In genomic region chr19:19531951-19532805, GRCh38 we compare ENCODE assay signal across 1 cellular context.
A peak's percentile ranks its signal among the peaks of the same experiment; 100 is the strongest.
TF ChIP-seq lines count a peak whose summit lies in the region.

No MANE protein-coding gene starts in this region.

TF ChIP-seq in K562, 482 proteins besides CTCF, POLR2A, EP300 and RAD21 (continued from another document and continues in another):
- TF ChIP-seq, protein P1, sequence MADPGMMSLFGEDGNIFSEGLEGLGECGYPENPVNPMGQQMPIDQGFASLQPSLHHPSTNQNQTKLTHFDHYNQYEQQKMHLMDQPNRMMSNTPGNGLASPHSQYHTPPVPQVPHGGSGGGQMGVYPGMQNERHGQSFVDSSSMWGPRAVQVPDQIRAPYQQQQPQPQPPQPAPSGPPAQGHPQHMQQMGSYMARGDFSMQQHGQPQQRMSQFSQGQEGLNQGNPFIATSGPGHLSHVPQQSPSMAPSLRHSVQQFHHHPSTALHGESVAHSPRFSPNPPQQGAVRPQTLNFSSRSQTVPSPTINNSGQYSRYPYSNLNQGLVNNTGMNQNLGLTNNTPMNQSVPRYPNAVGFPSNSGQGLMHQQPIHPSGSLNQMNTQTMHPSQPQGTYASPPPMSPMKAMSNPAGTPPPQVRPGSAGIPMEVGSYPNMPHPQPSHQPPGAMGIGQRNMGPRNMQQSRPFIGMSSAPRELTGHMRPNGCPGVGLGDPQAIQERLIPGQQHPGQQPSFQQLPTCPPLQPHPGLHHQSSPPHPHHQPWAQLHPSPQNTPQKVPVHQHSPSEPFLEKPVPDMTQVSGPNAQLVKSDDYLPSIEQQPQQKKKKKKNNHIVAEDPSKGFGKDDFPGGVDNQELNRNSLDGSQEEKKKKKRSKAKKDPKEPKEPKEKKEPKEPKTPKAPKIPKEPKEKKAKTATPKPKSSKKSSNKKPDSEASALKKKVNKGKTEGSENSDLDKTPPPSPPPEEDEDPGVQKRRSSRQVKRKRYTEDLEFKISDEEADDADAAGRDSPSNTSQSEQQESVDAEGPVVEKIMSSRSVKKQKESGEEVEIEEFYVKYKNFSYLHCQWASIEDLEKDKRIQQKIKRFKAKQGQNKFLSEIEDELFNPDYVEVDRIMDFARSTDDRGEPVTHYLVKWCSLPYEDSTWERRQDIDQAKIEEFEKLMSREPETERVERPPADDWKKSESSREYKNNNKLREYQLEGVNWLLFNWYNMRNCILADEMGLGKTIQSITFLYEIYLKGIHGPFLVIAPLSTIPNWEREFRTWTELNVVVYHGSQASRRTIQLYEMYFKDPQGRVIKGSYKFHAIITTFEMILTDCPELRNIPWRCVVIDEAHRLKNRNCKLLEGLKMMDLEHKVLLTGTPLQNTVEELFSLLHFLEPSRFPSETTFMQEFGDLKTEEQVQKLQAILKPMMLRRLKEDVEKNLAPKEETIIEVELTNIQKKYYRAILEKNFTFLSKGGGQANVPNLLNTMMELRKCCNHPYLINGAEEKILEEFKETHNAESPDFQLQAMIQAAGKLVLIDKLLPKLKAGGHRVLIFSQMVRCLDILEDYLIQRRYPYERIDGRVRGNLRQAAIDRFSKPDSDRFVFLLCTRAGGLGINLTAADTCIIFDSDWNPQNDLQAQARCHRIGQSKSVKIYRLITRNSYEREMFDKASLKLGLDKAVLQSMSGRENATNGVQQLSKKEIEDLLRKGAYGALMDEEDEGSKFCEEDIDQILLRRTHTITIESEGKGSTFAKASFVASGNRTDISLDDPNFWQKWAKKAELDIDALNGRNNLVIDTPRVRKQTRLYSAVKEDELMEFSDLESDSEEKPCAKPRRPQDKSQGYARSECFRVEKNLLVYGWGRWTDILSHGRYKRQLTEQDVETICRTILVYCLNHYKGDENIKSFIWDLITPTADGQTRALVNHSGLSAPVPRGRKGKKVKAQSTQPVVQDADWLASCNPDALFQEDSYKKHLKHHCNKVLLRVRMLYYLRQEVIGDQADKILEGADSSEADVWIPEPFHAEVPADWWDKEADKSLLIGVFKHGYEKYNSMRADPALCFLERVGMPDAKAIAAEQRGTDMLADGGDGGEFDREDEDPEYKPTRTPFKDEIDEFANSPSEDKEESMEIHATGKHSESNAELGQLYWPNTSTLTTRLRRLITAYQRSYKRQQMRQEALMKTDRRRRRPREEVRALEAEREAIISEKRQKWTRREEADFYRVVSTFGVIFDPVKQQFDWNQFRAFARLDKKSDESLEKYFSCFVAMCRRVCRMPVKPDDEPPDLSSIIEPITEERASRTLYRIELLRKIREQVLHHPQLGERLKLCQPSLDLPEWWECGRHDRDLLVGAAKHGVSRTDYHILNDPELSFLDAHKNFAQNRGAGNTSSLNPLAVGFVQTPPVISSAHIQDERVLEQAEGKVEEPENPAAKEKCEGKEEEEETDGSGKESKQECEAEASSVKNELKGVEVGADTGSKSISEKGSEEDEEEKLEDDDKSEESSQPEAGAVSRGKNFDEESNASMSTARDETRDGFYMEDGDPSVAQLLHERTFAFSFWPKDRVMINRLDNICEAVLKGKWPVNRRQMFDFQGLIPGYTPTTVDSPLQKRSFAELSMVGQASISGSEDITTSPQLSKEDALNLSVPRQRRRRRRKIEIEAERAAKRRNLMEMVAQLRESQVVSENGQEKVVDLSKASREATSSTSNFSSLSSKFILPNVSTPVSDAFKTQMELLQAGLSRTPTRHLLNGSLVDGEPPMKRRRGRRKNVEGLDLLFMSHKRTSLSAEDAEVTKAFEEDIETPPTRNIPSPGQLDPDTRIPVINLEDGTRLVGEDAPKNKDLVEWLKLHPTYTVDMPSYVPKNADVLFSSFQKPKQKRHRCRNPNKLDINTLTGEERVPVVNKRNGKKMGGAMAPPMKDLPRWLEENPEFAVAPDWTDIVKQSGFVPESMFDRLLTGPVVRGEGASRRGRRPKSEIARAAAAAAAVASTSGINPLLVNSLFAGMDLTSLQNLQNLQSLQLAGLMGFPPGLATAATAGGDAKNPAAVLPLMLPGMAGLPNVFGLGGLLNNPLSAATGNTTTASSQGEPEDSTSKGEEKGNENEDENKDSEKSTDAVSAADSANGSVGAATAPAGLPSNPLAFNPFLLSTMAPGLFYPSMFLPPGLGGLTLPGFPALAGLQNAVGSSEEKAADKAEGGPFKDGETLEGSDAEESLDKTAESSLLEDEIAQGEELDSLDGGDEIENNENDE (IDR thresholded peaks at IDR 0.05; ENCODE audit: low read depth, low read length) = no peak
- TF ChIP-seq, protein P2, sequence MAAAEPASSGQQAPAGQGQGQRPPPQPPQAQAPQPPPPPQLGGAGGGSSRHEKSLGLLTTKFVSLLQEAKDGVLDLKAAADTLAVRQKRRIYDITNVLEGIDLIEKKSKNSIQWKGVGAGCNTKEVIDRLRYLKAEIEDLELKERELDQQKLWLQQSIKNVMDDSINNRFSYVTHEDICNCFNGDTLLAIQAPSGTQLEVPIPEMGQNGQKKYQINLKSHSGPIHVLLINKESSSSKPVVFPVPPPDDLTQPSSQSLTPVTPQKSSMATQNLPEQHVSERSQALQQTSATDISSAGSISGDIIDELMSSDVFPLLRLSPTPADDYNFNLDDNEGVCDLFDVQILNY (CRISPR knock-in tag; IDR thresholded peaks at IDR 0.05) = no peak
- TF ChIP-seq CREM (IDR thresholded peaks at IDR 0.05; ENCODE audit: low read depth) = 0 out of 2 replicates have a peak, but pooled peaks have one; percentile 38
- no peak for TF ChIP-seq ZBTB34 (CRISPR knock-in tag; IDR thresholded peaks at IDR 0.05)
- no peak for TF ChIP-seq USF2 (CRISPR knock-in tag; IDR thresholded peaks at IDR 0.05)
- TF ChIP-seq PRPF4 (IDR thresholded peaks at IDR 0.05; ENCODE audit: insufficient read depth, low read depth, low read length, poor library complexity, severe bottlenecking) = no peak
- no peak for TF ChIP-seq ZBTB26 (CRISPR knock-in tag; IDR thresholded peaks at IDR 0.05)
- no peak for TF ChIP-seq POLR3G (IDR thresholded peaks at IDR 0.05; ENCODE audit: extremely low read depth, insufficient read length, insufficient replicate concordance)
- TF ChIP-seq, protein P3, sequence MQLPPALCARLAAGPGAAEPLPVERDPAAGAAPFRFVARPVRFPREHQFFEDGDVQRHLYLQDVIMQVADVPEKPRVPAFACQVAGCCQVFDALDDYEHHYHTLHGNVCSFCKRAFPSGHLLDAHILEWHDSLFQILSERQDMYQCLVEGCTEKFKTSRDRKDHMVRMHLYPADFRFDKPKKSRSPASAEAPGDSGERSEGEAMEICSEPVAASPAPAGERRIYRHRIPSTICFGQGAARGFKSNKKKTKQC (CRISPR knock-in tag; IDR thresholded peaks at IDR 0.05) = no peak
- TF ChIP-seq ZNF124 (CRISPR knock-in tag; IDR thresholded peaks at IDR 0.05) = no peak
- no peak for TF ChIP-seq TCF3 (CRISPR knock-in tag; IDR thresholded peaks at IDR 0.05)
- TF ChIP-seq CREB3L1 (IDR thresholded peaks at IDR 0.05; ENCODE audit: borderline replicate concordance, low read depth) = peak; percentile 36; the same call in 1 of the 2 replicates
- TF ChIP-seq, protein P4, sequence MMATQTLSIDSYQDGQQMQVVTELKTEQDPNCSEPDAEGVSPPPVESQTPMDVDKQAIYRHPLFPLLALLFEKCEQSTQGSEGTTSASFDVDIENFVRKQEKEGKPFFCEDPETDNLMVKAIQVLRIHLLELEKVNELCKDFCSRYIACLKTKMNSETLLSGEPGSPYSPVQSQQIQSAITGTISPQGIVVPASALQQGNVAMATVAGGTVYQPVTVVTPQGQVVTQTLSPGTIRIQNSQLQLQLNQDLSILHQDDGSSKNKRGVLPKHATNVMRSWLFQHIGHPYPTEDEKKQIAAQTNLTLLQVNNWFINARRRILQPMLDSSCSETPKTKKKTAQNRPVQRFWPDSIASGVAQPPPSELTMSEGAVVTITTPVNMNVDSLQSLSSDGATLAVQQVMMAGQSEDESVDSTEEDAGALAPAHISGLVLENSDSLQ (IDR thresholded peaks at IDR 0.05) = no peak
- TF ChIP-seq NR0B1 (IDR thresholded peaks at IDR 0.05; ENCODE audit: partially characterized antibody) = no peak
- TF ChIP-seq ZNF263 (CRISPR knock-in tag; IDR thresholded peaks at IDR 0.05; ENCODE audit: borderline replicate concordance) = no peak
- no peak for TF ChIP-seq ZNF3 (CRISPR knock-in tag; IDR thresholded peaks at IDR 0.05)
- no peak for TF ChIP-seq SRSF3 (IDR thresholded peaks at IDR 0.05; ENCODE audit: insufficient read depth, low read length)
- no peak for TF ChIP-seq POLR3A (IDR thresholded peaks at IDR 0.05; ENCODE audit: borderline replicate concordance, extremely low read depth, insufficient read depth, insufficient read length)
- no peak for TF ChIP-seq TCF7L2 (IDR thresholded peaks at IDR 0.05; ENCODE audit: low read depth, low read length)
- TF ChIP-seq EWSR1 (IDR thresholded peaks at IDR 0.05; ENCODE audit: borderline replicate concordance, low read depth, partially characterized antibody) = no peak
- TF ChIP-seq HDAC3 (IDR thresholded peaks at IDR 0.05; ENCODE audit: borderline replicate concordance, partially characterized antibody) = no peak
- TF ChIP-seq SIX5 (IDR thresholded peaks at IDR 0.05; ENCODE audit: borderline replicate concordance in 1 of 2, insufficient read depth in 1 of 2, low read depth in 1 of 2, low read length in 2 of 2) = no peak
- TF ChIP-seq, protein P5, sequence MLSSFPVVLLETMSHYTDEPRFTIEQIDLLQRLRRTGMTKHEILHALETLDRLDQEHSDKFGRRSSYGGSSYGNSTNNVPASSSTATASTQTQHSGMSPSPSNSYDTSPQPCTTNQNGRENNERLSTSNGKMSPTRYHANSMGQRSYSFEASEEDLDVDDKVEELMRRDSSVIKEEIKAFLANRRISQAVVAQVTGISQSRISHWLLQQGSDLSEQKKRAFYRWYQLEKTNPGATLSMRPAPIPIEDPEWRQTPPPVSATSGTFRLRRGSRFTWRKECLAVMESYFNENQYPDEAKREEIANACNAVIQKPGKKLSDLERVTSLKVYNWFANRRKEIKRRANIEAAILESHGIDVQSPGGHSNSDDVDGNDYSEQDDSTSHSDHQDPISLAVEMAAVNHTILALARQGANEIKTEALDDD (IDR thresholded peaks at IDR 0.05) = no peak
- no peak for TF ChIP-seq RCOR1 (IDR thresholded peaks at IDR 0.05; ENCODE audit: borderline replicate concordance in 1 of 2, low read depth in 2 of 2, low read length in 2 of 2)
- no peak for TF ChIP-seq ZNF140 (CRISPR knock-in tag; IDR thresholded peaks at IDR 0.05)
- no peak for TF ChIP-seq WHSC1 (IDR thresholded peaks at IDR 0.05; ENCODE audit: low read length)
- no peak for TF ChIP-seq SMAD2 (IDR thresholded peaks at IDR 0.05; ENCODE audit: low read depth, low read length)
- TF ChIP-seq NR2F6 (CRISPR knock-in tag; IDR thresholded peaks at IDR 0.05) = no peak
- no peak for TF ChIP-seq ZNF707 (CRISPR knock-in tag; conservative IDR thresholded peaks at IDR 0.05)
- TF ChIP-seq ZFX (CRISPR knock-in tag; IDR thresholded peaks at IDR 0.05) = peak; percentile 59
- no peak for TF ChIP-seq TBL1XR1 (IDR thresholded peaks at IDR 0.05; ENCODE audit: low read length in 2 of 2)
- TF ChIP-seq KDM1A (IDR thresholded peaks at IDR 0.05) = no peak
- no peak for TF ChIP-seq HDAC2 (IDR thresholded peaks at IDR 0.05)
- TF ChIP-seq ZEB2 (IDR thresholded peaks at IDR 0.05) = no peak
- no peak for TF ChIP-seq SMARCA4 (IDR thresholded peaks at IDR 0.05)
